ENCODE assay signal across 17 cellular contexts in the genomic region with DNA sequence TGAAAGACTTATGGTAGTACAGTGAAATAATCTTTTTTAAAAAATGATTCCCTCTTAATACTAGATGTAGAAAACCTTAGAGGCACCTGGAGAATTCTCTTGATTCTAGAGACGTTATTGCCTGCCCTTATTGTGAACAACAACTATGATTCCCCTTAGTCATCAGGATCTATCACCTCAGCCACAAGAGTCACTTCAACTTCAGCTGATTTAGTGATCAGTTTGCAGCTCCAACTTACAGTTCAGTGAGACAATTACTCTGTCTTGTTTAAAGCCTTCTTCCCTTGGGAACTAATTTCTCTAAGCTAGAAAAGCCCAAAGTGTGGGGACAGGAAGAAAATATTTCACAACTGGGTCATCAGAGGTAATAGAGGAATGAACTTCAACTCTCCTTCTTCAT.
A peak's percentile ranks its signal among the peaks of the same experiment; 100 is the strongest.
DNase-seq lines count a peak whose midpoint lies in the region; ATAC-seq and TF ChIP-seq lines count a peak whose summit lies in the region.
"Had no signal": no experiment of that assay in that cellular context is flagged by ENCODE, and none has a peak within 500 bp of the region (broad histone marks: within the 10 kb centered on the region; RNA-seq: fewer than 3 reads in every experiment).

No MANE protein-coding gene starts in this region.

- H3K4me1 Mint-ChIP-seq in activated CD4-positive, alpha-beta T cell treated with anti-CD3 and anti-CD28 coated beads for 36 hours, result peaks cover 18% of the 10 kb centered on the region
- peaks cover 14% of the 10 kb centered on the region for H3K4me1 Mint-ChIP-seq in T-helper 1 cell treated with Interleukin-12 subunit alpha and Interleukin-12 subunit beta and Interleukin-4 antibody, amounts not matched to agents 30 μg/mL and 1 μg/mL, for 36 hours (ENCODE audit: low read depth)
- peaks cover 19 to 31% of the 10 kb centered on the region in 2 donors for H3K4me1 Mint-ChIP-seq in natural killer cell

- H3K36me3 Mint-ChIP-seq in activated CD4-positive, alpha-beta T cell treated with anti-CD3 and anti-CD28 coated beads for 36 hours (ENCODE audit: low read depth), result no peaks in the 10 kb centered on the region
- H3K36me3 Mint-ChIP-seq in T-helper 1 cell treated with Interleukin-12 subunit alpha and Interleukin-12 subunit beta and Interleukin-4 antibody, amounts not matched to agents 30 μg/mL and 1 μg/mL, for 36 hours (ENCODE audit: low read depth), result no peaks in the 10 kb centered on the region
- no peaks in the 10 kb centered on the region for H3K36me3 Mint-ChIP-seq in natural killer cell
- H3K36me3 Mint-ChIP-seq: neural progenitor cell had no signal

- no peaks in the 10 kb centered on the region for H3K36me3 ChIP-seq in H7 (replicated peaks; ENCODE audit: control insufficient read depth, insufficient read depth, low read length)
- H3K36me3 ChIP-seq: breast epithelium, heart left ventricle, left ventricle myocardium inferior, neural progenitor cell, tibial nerve had no signal

- POLR2A ChIA-PET in activated CD4-positive, alpha-beta T cell treated with anti-CD3 and anti-CD28 coated beads for 36 hours (lab: Charles Lee), result no interaction called here

- CTCF ChIA-PET in activated CD4-positive, alpha-beta T cell treated with anti-CD3 and anti-CD28 coated beads for 36 hours (lab: Charles Lee), result no interaction called here

- DNase-seq in activated CD4-positive, alpha-beta T cell treated with anti-CD3 and anti-CD28 coated beads for 36 hours, result no peak
- DNase-seq in activated CD4-positive, alpha-beta T cell treated with anti-CD3 and anti-CD28 coated beads, Interleukin-2, amount 50 U/mL, for 1 hour, result no peak
- no peak for DNase-seq in natural killer cell
- no peak for DNase-seq in H7
- DNase-seq: DMS53, heart left ventricle, left ventricle myocardium inferior, NCI-H748 treated with DMSO at 0.1 percent for 48 hours had no signal

- H3K4me3 ChIP-seq in H7 (ENCODE audit: insufficient read depth, low read depth, low read length), result no peak overlapping the region
- H3K4me3 ChIP-seq: heart left ventricle, left ventricle myocardium inferior, neural progenitor cell, skin epidermis, tibial nerve had no signal

- no peaks in the 10 kb centered on the region for H3K9me3 Mint-ChIP-seq in activated CD4-positive, alpha-beta T cell treated with anti-CD3 and anti-CD28 coated beads for 36 hours (ENCODE audit: low read depth)
- H3K9me3 Mint-ChIP-seq in T-helper 1 cell treated with Interleukin-12 subunit alpha and Interleukin-12 subunit beta and Interleukin-4 antibody, amounts not matched to agents 30 μg/mL and 1 μg/mL, for 36 hours, result no peaks in the 10 kb centered on the region
- H3K9me3 Mint-ChIP-seq in natural killer cell, result no peaks in the 10 kb centered on the region
- H3K9me3 Mint-ChIP-seq: activated T-helper 2 cell treated with anti-CD3 and anti-CD28 coated beads, Interferon-gamma antibody, Interleukin-2, Interleukin-4, amounts not matched to agents 10 μg/mL and 5 μg/mL and 100 μg/mL, durations not matched to agents 14 hours and 24 hours and 36 hours; neural progenitor cell had no signal

- TF ChIP-seq CTCF in natural killer cell (IDR thresholded peaks at IDR 0.05), result no peak

- peak; percentile 54 for ATAC-seq in activated CD4-positive, alpha-beta T cell treated with anti-CD3 and anti-CD28 coated beads for 36 hours
- ATAC-seq in GM21825 (IDR thresholded peaks at IDR 0.05; ENCODE audit: unreplicated experiment) (peak; percentile 22), natural killer cell (peak; percentile 61 to 69 (median 63)), HG03139 (IDR thresholded peaks at IDR 0.05; ENCODE audit: unreplicated experiment) (no peak), GM21737 (IDR thresholded peaks at IDR 0.05; ENCODE audit: unreplicated experiment) (no peak)
- ATAC-seq: heart left ventricle had no signal

- no peak overlapping the region for H3K27ac Mint-ChIP-seq in activated CD4-positive, alpha-beta T cell treated with anti-CD3 and anti-CD28 coated beads for 36 hours
- peak overlapping the region; percentile 62 for H3K27ac Mint-ChIP-seq in T-helper 1 cell treated with Interleukin-12 subunit alpha and Interleukin-12 subunit beta and Interleukin-4 antibody, amounts not matched to agents 30 μg/mL and 1 μg/mL, for 36 hours
- peak overlapping the region; percentile 87 to 90 for H3K27ac Mint-ChIP-seq in natural killer cell
- H3K27ac Mint-ChIP-seq: neural progenitor cell had no signal

- H3K4me3 Mint-ChIP-seq in activated CD4-positive, alpha-beta T cell treated with anti-CD3 and anti-CD28 coated beads for 36 hours, result no peak overlapping the region
- peak overlapping the region; percentile 61 for H3K4me3 Mint-ChIP-seq in T-helper 1 cell treated with Interleukin-12 subunit alpha and Interleukin-12 subunit beta and Interleukin-4 antibody, amounts not matched to agents 30 μg/mL and 1 μg/mL, for 36 hours
- peak overlapping the region; percentile 85 for H3K4me3 Mint-ChIP-seq in natural killer cell
- H3K4me3 Mint-ChIP-seq: neural progenitor cell had no signal

- intact Hi-C loops in activated CD4-positive, alpha-beta T cell treated with anti-CD3 and anti-CD28 coated beads for 36 hours (cut with DNase I, micrococcal nuclease), result loop anchor here in 1 of 2 experiments (5.0 kb wide), 1 partner anchor 259 kb away; no protein-coding TSS in a partner anchor
- intact Hi-C loops in natural killer cell (cut with micrococcal nuclease), result no loop called here

- no peaks in the 10 kb centered on the region for H3K27me3 Mint-ChIP-seq in activated CD4-positive, alpha-beta T cell treated with anti-CD3 and anti-CD28 coated beads for 36 hours
- no peaks in the 10 kb centered on the region for H3K27me3 Mint-ChIP-seq in T-helper 1 cell treated with Interleukin-12 subunit alpha and Interleukin-12 subunit beta and Interleukin-4 antibody, amounts not matched to agents 30 μg/mL and 1 μg/mL, for 36 hours (ENCODE audit: low read depth)
- H3K27me3 Mint-ChIP-seq in natural killer cell (ENCODE audit: low read depth in 2 of 2), result no peaks in the 10 kb centered on the region

- no peaks in the 10 kb centered on the region for H3K27me3 ChIP-seq in H7 (ENCODE audit: control insufficient read depth, insufficient read depth, low read length)
- H3K27me3 ChIP-seq: breast epithelium, heart left ventricle, neural progenitor cell, tibial nerve had no signal

Comparison
In these comparisons a context has a peak if more than half of its experiments do, and no peak if none do; other contexts are left out.
1. ATAC-seq: peak in activated CD4-positive, alpha-beta T cell treated with anti-CD3 and anti-CD28 coated beads for 36 hours (single experiment), GM21825 (single experiment) and natural killer cell (3 of 3); none in HG03139 (single experiment) and GM21737 (single experiment).